In the genomic region with DNA sequence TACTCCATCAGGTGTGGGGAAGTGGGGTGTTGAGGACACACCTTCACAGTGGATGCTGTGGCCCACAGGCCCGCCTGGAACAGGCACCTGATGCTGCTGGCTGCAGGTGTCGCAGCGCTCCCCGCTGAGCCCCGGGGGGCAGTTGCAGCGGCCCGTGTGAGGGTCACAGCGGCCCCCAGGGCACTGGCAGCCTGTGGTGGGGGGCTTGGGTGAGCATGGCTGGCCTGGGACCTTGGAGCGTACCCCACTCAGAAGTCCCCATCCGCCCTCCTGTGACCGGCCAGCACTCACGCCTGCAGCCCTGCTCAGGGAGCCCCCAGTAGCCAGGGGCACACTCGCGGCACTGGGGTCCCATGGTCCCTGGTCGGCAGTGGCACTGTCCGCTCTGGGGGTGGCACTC, we compare ENCODE assay signal across 29 cellular contexts.
"Had no signal": no experiment of that assay in that cellular context is flagged by ENCODE, and none has a peak within 500 bp of the region (broad histone marks: within the 10 kb centered on the region; RNA-seq: fewer than 3 reads in every experiment).

No MANE protein-coding gene starts in this region.

- H3K36me3 Mint-ChIP-seq: activated naive CD8-positive, alpha-beta T cell; natural killer cell treated with Interleukin-12 subunit alpha and Interleukin-12 subunit beta and Interleukin-15 and Interleukin-18, amount 100 ng/mL, for 72 hours had no signal

- H3K27me3 Mint-ChIP-seq: activated naive CD8-positive, alpha-beta T cell; activated T-cell treated with anti-CD3 and anti-CD28 coated beads, Interleukin-2, amount 50 U/mL, for 24 hours; activated T-helper 17 cell treated with anti-CD3 and anti-CD28 coated beads, Interleukin-2, amount 50 U/mL, for 72 hours; dendritic cell treated with granulocyte-macrophage colony-stimulating factor and Interleukin-4, amounts not matched to agents 40 ng/mL and 50 ng/mL, for 4 days; natural killer cell treated with Interleukin-12 subunit alpha and Interleukin-12 subunit beta and Interleukin-15 and Interleukin-18, amount 100 ng/mL, for 72 hours; stimulated activated naive CD8-positive, alpha-beta T cell treated with anti-CD3 and anti-CD28 coated beads, Interleukin-15, Interleukin-2, amounts not matched to agents 100 ng/mL and 50 ng/mL, for 24 hours had no signal

- FAIRE-seq: endometrium, pancreas had no signal

- H3K27ac Mint-ChIP-seq: activated naive CD8-positive, alpha-beta T cell; activated T-cell treated with anti-CD3 and anti-CD28 coated beads, Interleukin-2, amount 50 U/mL, for 24 hours; activated T-helper 17 cell treated with anti-CD3 and anti-CD28 coated beads, Interleukin-2, amount 50 U/mL, for 72 hours; dendritic cell treated with granulocyte-macrophage colony-stimulating factor and Interleukin-4, amounts not matched to agents 40 ng/mL and 50 ng/mL, for 4 days; natural killer cell treated with Interleukin-12 subunit alpha and Interleukin-12 subunit beta and Interleukin-15 and Interleukin-18, amount 100 ng/mL, for 72 hours; stimulated activated naive CD8-positive, alpha-beta T cell treated with anti-CD3 and anti-CD28 coated beads, Interleukin-15, Interleukin-2, amounts not matched to agents 100 ng/mL and 50 ng/mL, for 24 hours had no signal

- H3K9me3 Mint-ChIP-seq: activated T-cell treated with anti-CD3 and anti-CD28 coated beads, Interleukin-2, amount 50 U/mL, for 24 hours; activated T-helper 17 cell treated with anti-CD3 and anti-CD28 coated beads, Interleukin-2, amount 50 U/mL, for 72 hours; dendritic cell treated with granulocyte-macrophage colony-stimulating factor and Interleukin-4, amounts not matched to agents 40 ng/mL and 50 ng/mL, for 4 days; natural killer cell treated with Interleukin-12 subunit alpha and Interleukin-12 subunit beta and Interleukin-15 and Interleukin-18, amount 100 ng/mL, for 72 hours; stimulated activated naive CD8-positive, alpha-beta T cell treated with anti-CD3 and anti-CD28 coated beads, Interleukin-15, Interleukin-2, amounts not matched to agents 100 ng/mL and 50 ng/mL, for 24 hours had no signal

- H3K27me3 ChIP-seq: adrenal gland, ascending aorta, brain microvascular endothelial cell, neutrophil, pancreas, right atrium auricular region, thyroid gland had no signal

- H3K36me3 ChIP-seq: neutrophil had no signal

- H3K4me3 Mint-ChIP-seq: activated naive CD8-positive, alpha-beta T cell; activated T-cell treated with anti-CD3 and anti-CD28 coated beads, Interleukin-2, amount 50 U/mL, for 24 hours; activated T-helper 17 cell treated with anti-CD3 and anti-CD28 coated beads, Interleukin-2, amount 50 U/mL, for 72 hours; dendritic cell treated with granulocyte-macrophage colony-stimulating factor and Interleukin-4, amounts not matched to agents 40 ng/mL and 50 ng/mL, for 4 days; natural killer cell treated with Interleukin-12 subunit alpha and Interleukin-12 subunit beta and Interleukin-15 and Interleukin-18, amount 100 ng/mL, for 72 hours; stimulated activated naive CD8-positive, alpha-beta T cell treated with anti-CD3 and anti-CD28 coated beads, Interleukin-15, Interleukin-2, amounts not matched to agents 100 ng/mL and 50 ng/mL, for 24 hours had no signal

- ATAC-seq: activated CD4-positive, CD25-positive, alpha-beta regulatory T cell treated with anti-CD3 and anti-CD28 coated beads, Interleukin-2, amount 50 U/mL, for 24 hours had no signal

- H3K27ac ChIP-seq: adrenal gland, ascending aorta, brain microvascular endothelial cell, neutrophil, pancreas, psoas muscle, right atrium auricular region, thyroid gland, VCaP had no signal

- H3K4me1 ChIP-seq: adrenal gland, ascending aorta, pancreas, psoas muscle, right atrium auricular region, thyroid gland had no signal

- H3K9me3 ChIP-seq: adrenal gland, ascending aorta, neutrophil, pancreas, psoas muscle, right atrium auricular region, thyroid gland had no signal

- H3K4me1 Mint-ChIP-seq: activated T-helper 17 cell treated with anti-CD3 and anti-CD28 coated beads, Interleukin-2, amount 50 U/mL, for 72 hours had no signal

- DNase-seq: activated CD4-positive, alpha-beta T cell treated with anti-CD3 and anti-CD28 coated beads, Interleukin-2, amount 50 U/mL, for 1 hour; activated CD8-positive, alpha-beta memory T cell treated with anti-CD3 and anti-CD28 coated beads for 24 hours; activated CD8-positive, alpha-beta memory T cell treated with anti-CD3 and anti-CD28 coated beads, Interleukin-2, amount 50 U/mL, for 4 hours; activated naive CD4-positive, alpha-beta T cell; activated T-cell treated with anti-CD3 and anti-CD28 coated beads, Interleukin-2, amount 50 U/mL, for 24 hours; brain microvascular endothelial cell; effector CD4-positive, alpha-beta T cell; foreskin melanocyte; glutamatergic neuron; hippocampal formation; left ventricle myocardium superior; mammary epithelial cell; stimulated activated CD4-positive, alpha-beta T cell treated with anti-CD3 and anti-CD28 coated beads, Interleukin-12 subunit alpha, Interleukin-12 subunit beta, amount 100 ng/mL, for 4 hours; stimulated activated CD4-positive, alpha-beta T cell treated with anti-CD3 and anti-CD28 coated beads, Interleukin-4, amount 100 ng/mL, for 4 hours; thyroid gland had no signal

- H3K4me3 ChIP-seq: adrenal gland, ascending aorta, pancreas, psoas muscle, right atrium auricular region, thyroid gland had no signal
